1 cellular context compared by ENCODE assay signal in genomic region chr19:8610928-8611284, GRCh38.
TF ChIP-seq lines count a peak whose summit lies in the region.

No MANE protein-coding gene starts in this region.

TF ChIP-seq in WTC11, 78 proteins besides CTCF, POLR2A, EP300 and RAD21 (continued from another document):
- no peak for TF ChIP-seq ATF6 (CRISPR knock-in tag; IDR thresholded peaks at IDR 0.05)
- TF ChIP-seq ZNF263 (CRISPR knock-in tag; IDR thresholded peaks at IDR 0.05; ENCODE audit: low read depth) = no peak
- TF ChIP-seq ETV6 (CRISPR knock-in tag; IDR thresholded peaks at IDR 0.05) = no peak
